ENCODE assay signal across 21 cellular contexts in genomic region chr11:134529212-134530096, GRCh38.
DNase-seq lines count a peak whose midpoint lies in the region; ATAC-seq, FAIRE-seq and TF ChIP-seq lines count a peak whose summit lies in the region.
"Had no signal": no experiment of that assay in that cellular context is flagged by ENCODE, and none has a peak within 500 bp of the region (broad histone marks: within the 10 kb centered on the region; RNA-seq: fewer than 3 reads in every experiment).

No MANE protein-coding gene starts in this region.

- H3K4me3 ChIP-seq in HEK293 (ENCODE audit: low read depth, low read length) = no peak overlapping the region
- no peak overlapping the region for H3K4me3 ChIP-seq in kidney (ENCODE audit: low read length in 2 of 2)
- H3K4me3 ChIP-seq: GM12878, heart left ventricle, pancreas, thyroid gland had no signal

- ATAC-seq in WTC11 (peak; percentile 23), sciatic nerve (peak; percentile 10), GM18511 (IDR thresholded peaks at IDR 0.05; ENCODE audit: unreplicated experiment) (no peak)
- ATAC-seq in activated CD8-positive, alpha-beta T cell treated with anti-CD3 and anti-CD28 coated beads, Interleukin-2, amount 10 ng/mL, durations not matched to agents 7 days and 5 days = no peak
- ATAC-seq: GM12878, heart left ventricle, pancreas, T-cell had no signal

- H3K4me1 ChIP-seq in HEK293 (ENCODE audit: control insufficient read depth, insufficient read depth, low read length) (no peaks in the 10 kb centered on the region), kidney (ENCODE audit: control insufficient read depth in 1 of 2, insufficient read depth in 1 of 2, low read depth in 1 of 2, low read length in 2 of 2) (no peaks in the 10 kb centered on the region)
- H3K4me1 ChIP-seq: heart left ventricle, pancreas had no signal

- 0 out of 2 replicates have a peak overlapping the region, but pooled peaks have one; percentile 36 for H3K27ac Mint-ChIP-seq in WTC11
- H3K27ac Mint-ChIP-seq in activated CD8-positive, alpha-beta T cell treated with anti-CD3 and anti-CD28 coated beads, Interleukin-2, amount 10 ng/mL, durations not matched to agents 7 days and 5 days = no peak overlapping the region
- H3K27ac Mint-ChIP-seq: CD8-positive, alpha-beta memory T cell; dendritic cell treated with granulocyte-macrophage colony-stimulating factor and Interleukin-4, amounts not matched to agents 40 ng/mL and 50 ng/mL, for 4 days; T-cell had no signal

- no peaks in the 10 kb centered on the region for H3K9me3 Mint-ChIP-seq in WTC11
- H3K9me3 Mint-ChIP-seq in activated CD8-positive, alpha-beta T cell treated with anti-CD3 and anti-CD28 coated beads, Interleukin-2, amount 10 ng/mL, durations not matched to agents 7 days and 5 days (ENCODE audit: insufficient read depth) = no peaks in the 10 kb centered on the region
- H3K9me3 Mint-ChIP-seq: CD8-positive, alpha-beta memory T cell; dendritic cell treated with granulocyte-macrophage colony-stimulating factor and Interleukin-4, amounts not matched to agents 40 ng/mL and 50 ng/mL, for 4 days; T-cell had no signal

- POLR2A ChIA-PET in HEK293 (lab: Yijun Ruan, JAX) (no interaction called here), WTC11 (lab: Charles Lee) (no interaction called here)
- POLR2A ChIA-PET in activated CD8-positive, alpha-beta T cell treated with anti-CD3 and anti-CD28 coated beads, Interleukin-2, amount 10 ng/mL, durations not matched to agents 7 days and 5 days (lab: Charles Lee) = no interaction called here

- H3K4me1 Mint-ChIP-seq in WTC11 = peaks cover 15% of the 10 kb centered on the region
- H3K4me1 Mint-ChIP-seq in activated CD8-positive, alpha-beta T cell treated with anti-CD3 and anti-CD28 coated beads, Interleukin-2, amount 10 ng/mL, durations not matched to agents 7 days and 5 days (ENCODE audit: low read depth) = no peaks in the 10 kb centered on the region
- H3K4me1 Mint-ChIP-seq: CD8-positive, alpha-beta memory T cell; T-cell had no signal

- intact Hi-C loops in kidney (cut with DNase I) = no loop called here
- intact Hi-C loops in sciatic nerve (cut with DNase I) = no loop called here

- H3K36me3 Mint-ChIP-seq in WTC11 = no peaks in the 10 kb centered on the region
- H3K36me3 Mint-ChIP-seq in activated CD8-positive, alpha-beta T cell treated with anti-CD3 and anti-CD28 coated beads, Interleukin-2, amount 10 ng/mL, durations not matched to agents 7 days and 5 days (ENCODE audit: low read depth) = no peaks in the 10 kb centered on the region
- H3K36me3 Mint-ChIP-seq: CD8-positive, alpha-beta memory T cell; T-cell had no signal

- H3K36me3 ChIP-seq in HEK293 (ENCODE audit: control insufficient read depth in 2 of 2, insufficient read depth in 1 of 2, low read length in 2 of 2) = no peaks in the 10 kb centered on the region
- no peaks in the 10 kb centered on the region for H3K36me3 ChIP-seq in kidney (ENCODE audit: control insufficient read depth in 1 of 2, insufficient read depth in 2 of 2, low read length in 2 of 2)
- H3K36me3 ChIP-seq: heart left ventricle, pancreas, thyroid gland had no signal

- H3K9ac ChIP-seq in kidney (ENCODE audit: low read length in 2 of 2) = no peak overlapping the region
- H3K9ac ChIP-seq: KMS-11 had no signal

- FAIRE-seq in kidney (lab: Jason Lieb, UNC) = no peak
- FAIRE-seq: endothelial cell of umbilical vein, GM12878, H54, pancreas had no signal

- no peaks in the 10 kb centered on the region for H3K27me3 Mint-ChIP-seq in WTC11 (ENCODE audit: low read depth)
- peaks cover 2% of the 10 kb centered on the region for H3K27me3 Mint-ChIP-seq in activated CD8-positive, alpha-beta T cell treated with anti-CD3 and anti-CD28 coated beads, Interleukin-2, amount 10 ng/mL, durations not matched to agents 7 days and 5 days (ENCODE audit: low read depth)
- H3K27me3 Mint-ChIP-seq: dendritic cell treated with granulocyte-macrophage colony-stimulating factor and Interleukin-4, amounts not matched to agents 40 ng/mL and 50 ng/mL, for 4 days had no signal

- H3K9me3 ChIP-seq in HEK293 (ENCODE audit: control insufficient read depth, insufficient read depth, low read depth, low read length) = no peaks in the 10 kb centered on the region
- no peaks in the 10 kb centered on the region for H3K9me3 ChIP-seq in kidney (ENCODE audit: control insufficient read depth in 1 of 2, low read length in 2 of 2)
- H3K9me3 ChIP-seq: heart left ventricle, pancreas, thyroid gland had no signal

- CTCF ChIA-PET in HEK293 (lab: Yijun Ruan, JAX) = no interaction called here
- CTCF ChIA-PET in WTC11 (lab: Charles Lee) = interaction anchor here (1.0 kb wide), 1 partner anchor 10 kb away, joined by 3 read pairs; no protein-coding TSS in a partner anchor
- CTCF ChIA-PET in activated CD8-positive, alpha-beta T cell treated with anti-CD3 and anti-CD28 coated beads, Interleukin-2, amount 10 ng/mL, durations not matched to agents 7 days and 5 days (lab: Charles Lee) = interaction anchor here (0.6 kb wide), 1 partner anchor 234 kb away, joined by 3 read pairs; no protein-coding TSS in a partner anchor

- TF ChIP-seq CTCF in HEK293 (tag by site-specific recombination; IDR thresholded peaks at IDR 0.05) = no peak
- TF ChIP-seq CTCF in WTC11 (IDR thresholded peaks at IDR 0.05) = no peak
- TF ChIP-seq CTCF in kidney (IDR thresholded peaks at IDR 0.05; ENCODE audit: borderline replicate concordance, extremely low read depth, insufficient read depth) = no peak

- no peak for DNase-seq in WTC11 (ENCODE audit: low spot score)
- peak; percentile 68 for DNase-seq in kidney
- peak; percentile 41 for DNase-seq in sciatic nerve (ENCODE audit: low spot score)
- DNase-seq in activated CD8-positive, alpha-beta T cell treated with anti-CD3 and anti-CD28 coated beads, Interleukin-2, amount 10 ng/mL, durations not matched to agents 7 days and 5 days = no peak
- no peak for DNase-seq in RKO (ENCODE audit: low spot score)
- DNase-seq: activated CD4-positive, alpha-beta T cell treated with anti-CD3 and anti-CD28 coated beads, Interleukin-2, amount 50 U/mL, for 1 hour; NCI-H1048; NCI-H2081; NCI-H446; thyroid gland had no signal

- no peak overlapping the region for H3K4me3 Mint-ChIP-seq in WTC11
- H3K4me3 Mint-ChIP-seq in activated CD8-positive, alpha-beta T cell treated with anti-CD3 and anti-CD28 coated beads, Interleukin-2, amount 10 ng/mL, durations not matched to agents 7 days and 5 days = no peak overlapping the region
- H3K4me3 Mint-ChIP-seq: CD8-positive, alpha-beta memory T cell; dendritic cell treated with granulocyte-macrophage colony-stimulating factor and Interleukin-4, amounts not matched to agents 40 ng/mL and 50 ng/mL, for 4 days; T-cell had no signal

- H3K27ac ChIP-seq in HEK293 (ENCODE audit: extremely low read depth, low read depth, low read length) = no peak overlapping the region
- no peak overlapping the region for H3K27ac ChIP-seq in kidney (ENCODE audit: low read depth in 2 of 2, low read length in 2 of 2)
- H3K27ac ChIP-seq: heart left ventricle, KMS-11, pancreas, thyroid gland had no signal

TF ChIP-seq in HEK293, 187 proteins besides CTCF, POLR2A, EP300 and RAD21:
- TF ChIP-seq KLF1 (tag by site-specific recombination; IDR thresholded peaks at IDR 0.05) (0 out of 2 replicates have a peak, but pooled peaks have one; percentile 17), BCL11B (tag by site-specific recombination; IDR thresholded peaks at IDR 0.05; ENCODE audit: low read depth) (no peak)

TF ChIP-seq in WTC11, 78 proteins besides CTCF, POLR2A, EP300 and RAD21 (continues in another document):
- no peak for TF ChIP-seq OVOL2 (CRISPR knock-in tag; IDR thresholded peaks at IDR 0.05; ENCODE audit: borderline replicate concordance)
- no peak for TF ChIP-seq ZSCAN18 (CRISPR knock-in tag; IDR thresholded peaks at IDR 0.05)
- no peak for TF ChIP-seq ZNF425 (CRISPR knock-in tag; conservative IDR thresholded peaks at IDR 0.05)

Comparison
In these comparisons a context has a peak if more than half of its experiments do, and no peak if none do; other contexts are left out.
1. ATAC-seq: peak in WTC11 (single experiment) and sciatic nerve (single experiment); none in activated CD8-positive, alpha-beta T cell treated with anti-CD3 and anti-CD28 coated beads, Interleukin-2, amount 10 ng/mL, durations not matched to agents 7 days and 5 days (single experiment) and GM18511 (single experiment).
2. DNase-seq: peak in kidney (single experiment) and sciatic nerve (single experiment); none in WTC11 (single experiment), activated CD8-positive, alpha-beta T cell treated with anti-CD3 and anti-CD28 coated beads, Interleukin-2, amount 10 ng/mL, durations not matched to agents 7 days and 5 days (single experiment) and RKO (single experiment).